1 cellular context compared by ENCODE assay signal in the genomic region with DNA sequence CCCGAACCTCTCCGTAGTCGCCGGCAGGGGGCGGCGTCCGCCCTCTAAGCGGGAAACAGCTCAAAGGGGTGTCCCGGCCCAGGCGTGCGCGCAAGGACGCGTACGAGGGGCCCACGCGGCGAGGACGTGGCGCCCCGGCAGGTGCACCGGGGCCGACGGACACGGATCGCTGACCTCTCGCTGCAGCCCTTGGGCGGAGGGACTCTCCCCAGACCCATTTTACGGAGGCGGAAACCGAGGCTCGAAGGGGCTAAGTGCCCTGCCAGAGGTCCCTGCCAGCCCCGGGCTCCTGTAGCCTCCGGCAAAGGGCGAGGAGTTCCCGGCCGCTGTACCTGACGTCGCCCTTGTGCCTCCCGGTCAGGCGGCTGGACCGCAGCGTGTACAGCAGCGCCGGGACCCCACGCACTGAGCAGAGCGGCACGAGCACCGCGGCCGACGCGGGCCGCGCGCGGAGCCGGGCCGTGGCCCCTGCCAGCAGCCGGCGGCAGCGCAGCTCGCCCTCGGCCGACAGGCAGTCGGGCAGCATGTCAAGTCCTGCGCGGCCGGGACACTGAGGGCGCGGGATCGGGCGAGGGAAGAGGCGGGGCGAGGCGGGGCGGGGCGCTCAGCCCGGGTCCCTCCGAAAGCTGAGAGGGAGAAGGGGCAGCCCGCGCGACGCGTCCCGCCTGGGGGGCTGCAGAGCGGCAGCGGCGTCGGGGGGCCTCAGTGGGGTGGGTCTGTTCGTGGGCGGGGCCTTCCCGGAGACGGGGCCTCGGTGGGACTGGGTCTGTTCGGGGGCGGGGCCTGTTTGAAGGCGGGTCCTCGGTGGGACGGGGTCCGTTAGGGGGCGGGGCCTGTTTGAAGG.
TF ChIP-seq lines count a peak whose summit lies in the region.

A gene with protein sequence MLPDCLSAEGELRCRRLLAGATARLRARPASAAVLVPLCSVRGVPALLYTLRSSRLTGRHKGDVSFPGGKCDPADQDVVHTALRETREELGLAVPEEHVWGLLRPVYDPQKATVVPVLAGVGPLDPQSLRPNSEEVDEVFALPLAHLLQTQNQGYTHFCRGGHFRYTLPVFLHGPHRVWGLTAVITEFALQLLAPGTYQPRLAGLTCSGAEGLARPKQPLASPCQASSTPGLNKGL (minus strand): TSS at position 552 of the 844 bp plus-strand sequence. CDS start 26 bp downstream, at position 526.

TF ChIP-seq in HepG2, 621 proteins besides CTCF, POLR2A, EP300 and RAD21 (continued from another document and continues in another):
- TF ChIP-seq NCOA5 (CRISPR knock-in tag; IDR thresholded peaks at IDR 0.05): no peak
- no peak for TF ChIP-seq MAFG (CRISPR knock-in tag; IDR thresholded peaks at IDR 0.05)
- TF ChIP-seq IRX3 (CRISPR knock-in tag; IDR thresholded peaks at IDR 0.05; ENCODE audit: borderline replicate concordance, low read depth): no peak; the same call in 1 of the 2 replicates
- TF ChIP-seq MZF1 (CRISPR knock-in tag; IDR thresholded peaks at IDR 0.05; ENCODE audit: borderline replicate concordance): no peak
- no peak for TF ChIP-seq HNRNPH1 (optimal IDR thresholded peaks at IDR 0.05; ENCODE audit: low read depth, low read length)
- TF ChIP-seq, protein P1, sequence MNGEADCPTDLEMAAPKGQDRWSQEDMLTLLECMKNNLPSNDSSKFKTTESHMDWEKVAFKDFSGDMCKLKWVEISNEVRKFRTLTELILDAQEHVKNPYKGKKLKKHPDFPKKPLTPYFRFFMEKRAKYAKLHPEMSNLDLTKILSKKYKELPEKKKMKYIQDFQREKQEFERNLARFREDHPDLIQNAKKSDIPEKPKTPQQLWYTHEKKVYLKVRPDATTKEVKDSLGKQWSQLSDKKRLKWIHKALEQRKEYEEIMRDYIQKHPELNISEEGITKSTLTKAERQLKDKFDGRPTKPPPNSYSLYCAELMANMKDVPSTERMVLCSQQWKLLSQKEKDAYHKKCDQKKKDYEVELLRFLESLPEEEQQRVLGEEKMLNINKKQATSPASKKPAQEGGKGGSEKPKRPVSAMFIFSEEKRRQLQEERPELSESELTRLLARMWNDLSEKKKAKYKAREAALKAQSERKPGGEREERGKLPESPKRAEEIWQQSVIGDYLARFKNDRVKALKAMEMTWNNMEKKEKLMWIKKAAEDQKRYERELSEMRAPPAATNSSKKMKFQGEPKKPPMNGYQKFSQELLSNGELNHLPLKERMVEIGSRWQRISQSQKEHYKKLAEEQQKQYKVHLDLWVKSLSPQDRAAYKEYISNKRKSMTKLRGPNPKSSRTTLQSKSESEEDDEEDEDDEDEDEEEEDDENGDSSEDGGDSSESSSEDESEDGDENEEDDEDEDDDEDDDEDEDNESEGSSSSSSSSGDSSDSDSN (CRISPR knock-in tag; IDR thresholded peaks at IDR 0.05): peak; percentile 68; the same call in 1 of the 2 replicates
- TF ChIP-seq ZNF883 (CRISPR knock-in tag; IDR thresholded peaks at IDR 0.05; ENCODE audit: not compliant biosample characterization): no peak
- TF ChIP-seq ZNF577 (CRISPR knock-in tag; IDR thresholded peaks at IDR 0.05; ENCODE audit: borderline replicate concordance, low read depth): no peak
- TF ChIP-seq, protein P2, sequence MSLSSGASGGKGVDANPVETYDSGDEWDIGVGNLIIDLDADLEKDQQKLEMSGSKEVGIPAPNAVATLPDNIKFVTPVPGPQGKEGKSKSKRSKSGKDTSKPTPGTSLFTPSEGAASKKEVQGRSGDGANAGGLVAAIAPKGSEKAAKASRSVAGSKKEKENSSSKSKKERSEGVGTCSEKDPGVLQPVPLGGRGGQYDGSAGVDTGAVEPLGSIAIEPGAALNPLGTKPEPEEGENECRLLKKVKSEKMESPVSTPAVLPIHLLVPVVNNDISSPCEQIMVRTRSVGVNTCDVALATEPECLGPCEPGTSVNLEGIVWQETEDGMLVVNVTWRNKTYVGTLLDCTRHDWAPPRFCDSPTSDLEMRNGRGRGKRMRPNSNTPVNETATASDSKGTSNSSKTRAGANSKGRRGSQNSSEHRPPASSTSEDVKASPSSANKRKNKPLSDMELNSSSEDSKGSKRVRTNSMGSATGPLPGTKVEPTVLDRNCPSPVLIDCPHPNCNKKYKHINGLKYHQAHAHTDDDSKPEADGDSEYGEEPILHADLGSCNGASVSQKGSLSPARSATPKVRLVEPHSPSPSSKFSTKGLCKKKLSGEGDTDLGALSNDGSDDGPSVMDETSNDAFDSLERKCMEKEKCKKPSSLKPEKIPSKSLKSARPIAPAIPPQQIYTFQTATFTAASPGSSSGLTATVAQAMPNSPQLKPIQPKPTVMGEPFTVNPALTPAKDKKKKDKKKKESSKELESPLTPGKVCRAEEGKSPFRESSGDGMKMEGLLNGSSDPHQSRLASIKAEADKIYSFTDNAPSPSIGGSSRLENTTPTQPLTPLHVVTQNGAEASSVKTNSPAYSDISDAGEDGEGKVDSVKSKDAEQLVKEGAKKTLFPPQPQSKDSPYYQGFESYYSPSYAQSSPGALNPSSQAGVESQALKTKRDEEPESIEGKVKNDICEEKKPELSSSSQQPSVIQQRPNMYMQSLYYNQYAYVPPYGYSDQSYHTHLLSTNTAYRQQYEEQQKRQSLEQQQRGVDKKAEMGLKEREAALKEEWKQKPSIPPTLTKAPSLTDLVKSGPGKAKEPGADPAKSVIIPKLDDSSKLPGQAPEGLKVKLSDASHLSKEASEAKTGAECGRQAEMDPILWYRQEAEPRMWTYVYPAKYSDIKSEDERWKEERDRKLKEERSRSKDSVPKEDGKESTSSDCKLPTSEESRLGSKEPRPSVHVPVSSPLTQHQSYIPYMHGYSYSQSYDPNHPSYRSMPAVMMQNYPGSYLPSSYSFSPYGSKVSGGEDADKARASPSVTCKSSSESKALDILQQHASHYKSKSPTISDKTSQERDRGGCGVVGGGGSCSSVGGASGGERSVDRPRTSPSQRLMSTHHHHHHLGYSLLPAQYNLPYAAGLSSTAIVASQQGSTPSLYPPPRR (CRISPR knock-in tag; IDR thresholded peaks at IDR 0.05; ENCODE audit: borderline replicate concordance): no peak
- no peak for TF ChIP-seq NFIC (IDR thresholded peaks at IDR 0.05; ENCODE audit: low read length)
- peak; percentile 34; the same call in 1 of the 2 replicates for TF ChIP-seq ELF3 (CRISPR knock-in tag; IDR thresholded peaks at IDR 0.05)
- TF ChIP-seq NCOR1 (IDR thresholded peaks at IDR 0.05; ENCODE audit: borderline replicate concordance, low read length): peak; percentile 44; the same call in 1 of the 2 replicates
- TF ChIP-seq ZNF10 (CRISPR knock-in tag; IDR thresholded peaks at IDR 0.05; ENCODE audit: borderline replicate concordance, low read depth): no peak
- TF ChIP-seq ZSCAN29 (CRISPR knock-in tag; conservative IDR thresholded peaks at IDR 0.05): no peak
- peak; percentile 67; the same call in 1 of the 2 replicates for TF ChIP-seq ZFYVE20 (CRISPR knock-in tag; IDR thresholded peaks at IDR 0.05; ENCODE audit: borderline replicate concordance, low read depth)
- TF ChIP-seq ZNF143 (CRISPR knock-in tag; IDR thresholded peaks at IDR 0.05): no peak
- TF ChIP-seq THAP11 (CRISPR knock-in tag; IDR thresholded peaks at IDR 0.05): 0 out of 2 replicates have a peak, but pooled peaks have one; percentile 21
- TF ChIP-seq, protein P3, sequence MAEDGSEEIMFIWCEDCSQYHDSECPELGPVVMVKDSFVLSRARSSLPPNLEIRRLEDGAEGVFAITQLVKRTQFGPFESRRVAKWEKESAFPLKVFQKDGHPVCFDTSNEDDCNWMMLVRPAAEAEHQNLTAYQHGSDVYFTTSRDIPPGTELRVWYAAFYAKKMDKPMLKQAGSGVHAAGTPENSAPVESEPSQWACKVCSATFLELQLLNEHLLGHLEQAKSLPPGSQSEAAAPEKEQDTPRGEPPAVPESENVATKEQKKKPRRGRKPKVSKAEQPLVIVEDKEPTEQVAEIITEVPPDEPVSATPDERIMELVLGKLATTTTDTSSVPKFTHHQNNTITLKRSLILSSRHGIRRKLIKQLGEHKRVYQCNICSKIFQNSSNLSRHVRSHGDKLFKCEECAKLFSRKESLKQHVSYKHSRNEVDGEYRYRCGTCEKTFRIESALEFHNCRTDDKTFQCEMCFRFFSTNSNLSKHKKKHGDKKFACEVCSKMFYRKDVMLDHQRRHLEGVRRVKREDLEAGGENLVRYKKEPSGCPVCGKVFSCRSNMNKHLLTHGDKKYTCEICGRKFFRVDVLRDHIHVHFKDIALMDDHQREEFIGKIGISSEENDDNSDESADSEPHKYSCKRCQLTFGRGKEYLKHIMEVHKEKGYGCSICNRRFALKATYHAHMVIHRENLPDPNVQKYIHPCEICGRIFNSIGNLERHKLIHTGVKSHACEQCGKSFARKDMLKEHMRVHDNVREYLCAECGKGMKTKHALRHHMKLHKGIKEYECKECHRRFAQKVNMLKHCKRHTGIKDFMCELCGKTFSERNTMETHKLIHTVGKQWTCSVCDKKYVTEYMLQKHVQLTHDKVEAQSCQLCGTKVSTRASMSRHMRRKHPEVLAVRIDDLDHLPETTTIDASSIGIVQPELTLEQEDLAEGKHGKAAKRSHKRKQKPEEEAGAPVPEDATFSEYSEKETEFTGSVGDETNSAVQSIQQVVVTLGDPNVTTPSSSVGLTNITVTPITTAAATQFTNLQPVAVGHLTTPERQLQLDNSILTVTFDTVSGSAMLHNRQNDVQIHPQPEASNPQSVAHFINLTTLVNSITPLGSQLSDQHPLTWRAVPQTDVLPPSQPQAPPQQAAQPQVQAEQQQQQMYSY (CRISPR knock-in tag; IDR thresholded peaks at IDR 0.05): no peak
- TF ChIP-seq, protein P4, sequence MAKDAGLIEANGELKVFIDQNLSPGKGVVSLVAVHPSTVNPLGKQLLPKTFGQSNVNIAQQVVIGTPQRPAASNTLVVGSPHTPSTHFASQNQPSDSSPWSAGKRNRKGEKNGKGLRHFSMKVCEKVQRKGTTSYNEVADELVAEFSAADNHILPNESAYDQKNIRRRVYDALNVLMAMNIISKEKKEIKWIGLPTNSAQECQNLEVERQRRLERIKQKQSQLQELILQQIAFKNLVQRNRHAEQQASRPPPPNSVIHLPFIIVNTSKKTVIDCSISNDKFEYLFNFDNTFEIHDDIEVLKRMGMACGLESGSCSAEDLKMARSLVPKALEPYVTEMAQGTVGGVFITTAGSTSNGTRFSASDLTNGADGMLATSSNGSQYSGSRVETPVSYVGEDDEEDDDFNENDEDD (CRISPR knock-in tag; IDR thresholded peaks at IDR 0.05; ENCODE audit: borderline replicate concordance): peak; percentile 94
- peak; percentile 79; the same call in 1 of the 2 replicates for TF ChIP-seq ZNF557 (CRISPR knock-in tag; IDR thresholded peaks at IDR 0.05)
- TF ChIP-seq YEATS4 (CRISPR knock-in tag; IDR thresholded peaks at IDR 0.05; ENCODE audit: borderline replicate concordance): peak; percentile 65; the same call in 1 of the 2 replicates
- no peak for TF ChIP-seq RARG (CRISPR knock-in tag; IDR thresholded peaks at IDR 0.05; ENCODE audit: low read depth)
- TF ChIP-seq ZFP36 (IDR thresholded peaks at IDR 0.05; ENCODE audit: borderline replicate concordance, low read depth, low read length, partially characterized antibody): no peak
- TF ChIP-seq, protein P5, sequence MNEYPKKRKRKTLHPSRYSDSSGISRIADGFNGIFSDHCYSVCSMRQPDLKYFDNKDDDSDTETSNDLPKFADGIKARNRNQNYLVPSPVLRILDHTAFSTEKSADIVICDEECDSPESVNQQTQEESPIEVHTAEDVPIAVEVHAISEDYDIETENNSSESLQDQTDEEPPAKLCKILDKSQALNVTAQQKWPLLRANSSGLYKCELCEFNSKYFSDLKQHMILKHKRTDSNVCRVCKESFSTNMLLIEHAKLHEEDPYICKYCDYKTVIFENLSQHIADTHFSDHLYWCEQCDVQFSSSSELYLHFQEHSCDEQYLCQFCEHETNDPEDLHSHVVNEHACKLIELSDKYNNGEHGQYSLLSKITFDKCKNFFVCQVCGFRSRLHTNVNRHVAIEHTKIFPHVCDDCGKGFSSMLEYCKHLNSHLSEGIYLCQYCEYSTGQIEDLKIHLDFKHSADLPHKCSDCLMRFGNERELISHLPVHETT (CRISPR knock-in tag; conservative IDR thresholded peaks at IDR 0.05): no peak
- peak; percentile 82 for TF ChIP-seq HOXA5 (CRISPR knock-in tag; IDR thresholded peaks at IDR 0.05)
- TF ChIP-seq ZSCAN21 (CRISPR knock-in tag; IDR thresholded peaks at IDR 0.05; ENCODE audit: borderline replicate concordance): peak; percentile 84
- TF ChIP-seq, protein P6, sequence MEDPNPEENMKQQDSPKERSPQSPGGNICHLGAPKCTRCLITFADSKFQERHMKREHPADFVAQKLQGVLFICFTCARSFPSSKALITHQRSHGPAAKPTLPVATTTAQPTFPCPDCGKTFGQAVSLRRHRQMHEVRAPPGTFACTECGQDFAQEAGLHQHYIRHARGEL (CRISPR knock-in tag; IDR thresholded peaks at IDR 0.05): no peak
